7 cellular contexts compared by ENCODE assay signal in genomic region chr12:53999596-54000104, GRCh38. TPM values are rescaled to one million over a fixed set of nuclear protein-coding genes. Genes with fewer than 3 reads are reported as not detected.
DNase-seq lines count a peak whose midpoint lies in the region; ATAC-seq and TF ChIP-seq lines count a peak whose summit lies in the region.

No MANE protein-coding gene starts in this region.

- BruUV-seq in mammary epithelial cell (replicated peaks; lab: Mats Ljungman, UMichigan) = TSS peak; percentile 27

- H4K20me1 ChIP-seq in mammary epithelial cell (ENCODE audit: insufficient read depth, low read length) = no peaks in the 10 kb centered on the region

- ATAC-seq in HG02678 (IDR thresholded peaks at IDR 0.05; ENCODE audit: unreplicated experiment) (no peak), GM18520 (IDR thresholded peaks at IDR 0.05; ENCODE audit: unreplicated experiment) (no peak)

- no peak for TF ChIP-seq EP300 in ovary (IDR thresholded peaks at IDR 0.05)

- DNase-seq in GM06990 (ENCODE audit: extremely low read depth, insufficient read length) (no peak), NCI-H1105 treated with DMSO at 0.1 percent for 48 hours (lab: John Stamatoyannopoulos, UW) (peak; percentile 58), mammary epithelial cell (peak; percentile 81), ovary (peak in 4 of 5 donors; percentile 66 to 76 (median 70)), GM20000 (ENCODE audit: low spot score) (no peak)

- H3K79me2 ChIP-seq in mammary epithelial cell (ENCODE audit: insufficient read depth, low read length) = peaks cover 12% of the 10 kb centered on the region

- TF ChIP-seq CTCF in GM06990 (IDR thresholded peaks at IDR 0.05; ENCODE audit: insufficient read depth, low read length, poor library complexity, severe bottlenecking) (no peak), mammary epithelial cell (conservative IDR thresholded peaks at IDR 0.05 in 1 of 2, IDR thresholded peaks at IDR 0.05 in 1 of 2; ENCODE audit: extremely low read depth in 1 of 2, insufficient read depth in 1 of 2, low read depth in 1 of 2, low read length in 2 of 2) (no peak), ovary (IDR thresholded peaks at IDR 0.05) (no peak), GM20000 (IDR thresholded peaks at IDR 0.05; ENCODE audit: extremely low read depth, missing control alignments) (no peak)

- H3K4me2 ChIP-seq in mammary epithelial cell (ENCODE audit: insufficient read depth, low read depth, low read length) = peak overlapping the region; percentile 97

- peaks cover 16% of the 10 kb centered on the region for H3K4me1 ChIP-seq in mammary epithelial cell (ENCODE audit: insufficient read depth, low read length)
- peaks cover 4% of the 10 kb centered on the region for H3K4me1 ChIP-seq in ovary (ENCODE audit: insufficient read depth)

- H3K27me3 ChIP-seq in GM06990 (replicated peaks; ENCODE audit: control insufficient read depth, insufficient read depth, low read length) = peaks cover 5% of the 10 kb centered on the region
- no peaks in the 10 kb centered on the region for H3K27me3 ChIP-seq in mammary epithelial cell (ENCODE audit: insufficient read depth, low read length)
- no peaks in the 10 kb centered on the region for H3K27me3 ChIP-seq in ovary

- in situ Hi-C loops in mammary epithelial cell (cut with MboI; ENCODE audit: low sequenced_read_pairs in 2 of 2) = loop anchor here (25.0 kb wide), 1 partner anchor 363 kb away; the partner anchor contains the start of gene GPR84 (in 2 of the 2)

- no peak for TF ChIP-seq POLR2A in ovary (IDR thresholded peaks at IDR 0.05)

- H3K36me3 ChIP-seq in GM06990 (ENCODE audit: control insufficient read depth, insufficient read depth, low read length) (no peaks in the 10 kb centered on the region), mammary epithelial cell (ENCODE audit: insufficient read depth, low read length) (no peaks in the 10 kb centered on the region), ovary (no peaks in the 10 kb centered on the region)

- H3K9ac ChIP-seq in mammary epithelial cell (ENCODE audit: insufficient read depth, low read length) = peak overlapping the region; percentile 96

- dilution Hi-C loops in mammary epithelial cell (cut with HindIII; ENCODE audit: low sequenced_read_pairs) = loop anchor here (25.0 kb wide), 1 partner anchor 363 kb away; the partner anchor contains the start of gene GPR84

- peak overlapping the region; percentile 87 for H3K27ac ChIP-seq in mammary epithelial cell (ENCODE audit: insufficient read depth, low read depth, low read length)
- peak overlapping the region in 1 of 2 donors; percentile 73 for H3K27ac ChIP-seq in ovary

- H3K9me3 ChIP-seq in mammary epithelial cell (replicated peaks; ENCODE audit: insufficient read depth, low read length) (no peaks in the 10 kb centered on the region), ovary (no peaks in the 10 kb centered on the region)

- H2AFZ ChIP-seq in mammary epithelial cell (ENCODE audit: low read depth, low read length) = peak overlapping the region; percentile 100

- peak overlapping the region; percentile 50 for H3K4me3 ChIP-seq in GM06990 (replicated peaks; ENCODE audit: low read depth, low read length)
- peak overlapping the region; percentile 94 to 98 (median 95) for H3K4me3 ChIP-seq in mammary epithelial cell (replicated peaks in 1 of 3; ENCODE audit: insufficient read depth in 1 of 3, low read depth in 2 of 3, low read length in 3 of 3)
- peak overlapping the region; percentile 48 for H3K4me3 ChIP-seq in ovary

- CTCF ChIA-PET in mammary epithelial cell (lab: Charles Lee; ENCODE audit: low non-redundant PET) = interaction anchor here (0.6 to 0.7 kb wide), 3 partner anchors 14 to 201 kb away, joined by 3 read pairs; no protein-coding TSS in a partner anchor

- intact Hi-C loops in mammary epithelial cell (cut with micrococcal nuclease) (loop anchor here (2.0 to 10.0 kb wide), 2 partner anchors 15 to 365 kb away; partner anchors contain the start of genes GPR84 and HOXC10), ovary (cut with DNase I) (loop anchor here (5.0 to 10.0 kb wide), 4 partner anchors 208 to 375 kb away; partner anchors contain the start of gene GPR84 (in 2 of the 4))

- under 1% methylated on average over 28 of the region's 34 CpGs for WGBS in mammary epithelial cell (ENCODE audit: low coverage, missing lambda C conversion rate)
- WGBS in ovary, 3 donors = 1 to 2% (median 2%) methylated on average over 32 to 34 of the region's 34 CpGs

RNA-seq across cellular contexts. Expression of gene HOXC9, which starts 0.3 kb away (rescaled TPM):
- total RNA-seq in mammary epithelial cell (1 to 10 TPM; 3.2 to 9.4 TPM), ovary (1 to 10 TPM in 2 of 7 donors, under 1 TPM in 4, not detected in 1; 0.26 to 3.9 (median 0.51) TPM)
- polyA plus RNA-seq in mammary epithelial cell (2.9 TPM), ovary (10 to 100 TPM in 1 of 2 donors, 1 to 10 TPM in 1; 3.4 to 15.0 TPM)
- 4.2 TPM for polyA minus RNA-seq in mammary epithelial cell

RNA-seq across cellular contexts. Expression of gene HOXC8, which starts 9.1 kb away (rescaled TPM):
- total RNA-seq in mammary epithelial cell = 1 to 10 TPM; 2.3 to 7.9 TPM
- polyA plus RNA-seq in mammary epithelial cell = 4.3 TPM
- polyA minus RNA-seq in mammary epithelial cell = 3.2 TPM
- total RNA-seq in ovary = 10 to 100 TPM in 1 of 7 donors, 1 to 10 TPM in 5, under 1 TPM in 1; 0.34 to 13.9 (median 7.7) TPM
- 10 to 100 TPM in 1 of 2 donors, 1 to 10 TPM in 1; 3.2 to 19.4 TPM for polyA plus RNA-seq in ovary

RNA-seq across cellular contexts. Expression of gene HOXC10, which starts 14.7 kb away (rescaled TPM):
- total RNA-seq in mammary epithelial cell = 1 to 10 TPM; 3.3 to 3.8 TPM
- polyA plus RNA-seq in mammary epithelial cell = 0.83 TPM
- polyA minus RNA-seq in mammary epithelial cell = 1.2 TPM
- total RNA-seq in ovary = 1 to 10 TPM in 2 of 7 donors, under 1 TPM in 3, not detected in 2; 0.15 to 5.0 (median 0.23) TPM
- 10 to 100 TPM in 1 of 2 donors, 1 to 10 TPM in 1; 2.0 to 15.4 TPM for polyA plus RNA-seq in ovary

RNA-seq across cellular contexts. Expression of gene HOTAIR, which starts 24.9 kb away (rescaled TPM):
- under 1 TPM in 1 of 2 donors, not detected in 1; 0.67 TPM for total RNA-seq in mammary epithelial cell
- polyA plus RNA-seq in mammary epithelial cell = 0.33 TPM
- polyA minus RNA-seq in mammary epithelial cell = not detected
- under 1 TPM in 2 of 7 donors, not detected in 5; 0.24 to 0.32 TPM for total RNA-seq in ovary
- 1 to 10 TPM in 1 of 2 donors, under 1 TPM in 1; 0.02 to 1.2 TPM for polyA plus RNA-seq in ovary

RNA-seq across cellular contexts. Expression of gene HOXC11, which starts 26.7 kb away (rescaled TPM):
- 1 to 10 TPM in 1 of 2 donors, not detected in 1; 1.5 TPM for total RNA-seq in mammary epithelial cell
- 0.22 TPM for polyA plus RNA-seq in mammary epithelial cell
- not detected for polyA minus RNA-seq in mammary epithelial cell
- total RNA-seq in ovary = 1 to 10 TPM in 1 of 7 donors, not detected in 6; 1.1 TPM
- polyA plus RNA-seq in ovary = under 1 TPM in 1 of 2 donors, not detected in 1; 0.12 TPM

Comparison
In these comparisons a context has a peak if more than half of its experiments do, and no peak if none do; other contexts are left out.
1. DNase-seq: peak in NCI-H1105 treated with DMSO at 0.1 percent for 48 hours (single experiment), mammary epithelial cell (single experiment) and ovary (4 of 5); none in GM06990 (single experiment) and GM20000 (single experiment).
2. Peak in every context shown above with its lines, with median percentiles within 50 percentile points of each other: H3K4me3 ChIP-seq.